In genomic region chr11:120688166-120688565, GRCh38 we compare ENCODE assay signal across 18 cellular contexts.
"Had no signal": no experiment of that assay in that cellular context is flagged by ENCODE, and none has a peak within 500 bp of the region (broad histone marks: within the 10 kb centered on the region; RNA-seq: fewer than 3 reads in every experiment).

No MANE protein-coding gene starts in this region.

- H3K27ac Mint-ChIP-seq: activated CD4-positive, alpha-beta T cell treated with anti-CD3 and anti-CD28 coated beads, Interleukin-2, amount 10 ng/mL, durations not matched to agents 7 days and 5 days; stimulated activated memory B cell treated with anti-CD40 and anti-IgM and Interleukin-4, amounts not matched to agents 10 μg/mL and 1 μg/mL and 100 μg/mL, for 72 hours; type B pancreatic cell had no signal

- H3K27me3 ChIP-seq: ascending aorta, gastrocnemius medialis, pancreas, testis had no signal

- H3K9me3 Mint-ChIP-seq: activated CD4-positive, alpha-beta T cell treated with anti-CD3 and anti-CD28 coated beads, Interleukin-2, amount 10 ng/mL, durations not matched to agents 7 days and 5 days; activated T-cell treated with anti-CD3 and anti-CD28 coated beads, Interleukin-2, amount 50 U/mL, for 4 hours; central memory CD8-positive, alpha-beta T cell; stimulated activated memory B cell treated with anti-CD40 and anti-IgM and Interleukin-4, amounts not matched to agents 10 μg/mL and 1 μg/mL and 100 μg/mL, for 72 hours; type B pancreatic cell had no signal

- H3K4me1 ChIP-seq: ascending aorta, gastrocnemius medialis, heart left ventricle, pancreas, testis had no signal

- H3K4me3 ChIP-seq: ascending aorta, coronary artery, gastrocnemius medialis, heart left ventricle, pancreas, testis had no signal

- H3K4me3 Mint-ChIP-seq: activated CD4-positive, alpha-beta T cell treated with anti-CD3 and anti-CD28 coated beads, Interleukin-2, amount 10 ng/mL, durations not matched to agents 7 days and 5 days; activated T-cell treated with anti-CD3 and anti-CD28 coated beads, Interleukin-2, amount 50 U/mL, for 4 hours; central memory CD8-positive, alpha-beta T cell; stimulated activated memory B cell treated with anti-CD40 and anti-IgM and Interleukin-4, amounts not matched to agents 10 μg/mL and 1 μg/mL and 100 μg/mL, for 72 hours; type B pancreatic cell had no signal

- DNase-seq: activated CD4-positive, alpha-beta T cell treated with anti-CD3 and anti-CD28 coated beads, Interleukin-2, amount 10 ng/mL, durations not matched to agents 7 days and 5 days; activated CD8-positive, alpha-beta memory T cell treated with anti-CD3 and anti-CD28 coated beads, Interleukin-2, amount 50 U/mL, for 4 hours; activated naive CD4-positive, alpha-beta T cell treated with anti-CD3 and anti-CD28 coated beads, Interleukin-2, amount 50 U/mL, for 16 hours; activated T-cell treated with anti-CD3 and anti-CD28 coated beads, Interleukin-2, amount 50 U/mL, for 4 hours; erythroblast; gastrocnemius medialis; heart left ventricle; left ventricle myocardium superior; pancreas; stimulated activated CD4-positive, alpha-beta T cell treated with anti-CD3 and anti-CD28 coated beads, Interleukin-4, amount 100 ng/mL, for 4 hours; testis had no signal

- ATAC-seq: activated CD4-positive, CD25-positive, alpha-beta regulatory T cell treated with anti-CD3 and anti-CD28 coated beads, Interleukin-2, amount 50 U/mL, for 24 hours; activated T-cell treated with anti-CD3 and anti-CD28 coated beads, Interleukin-2, amount 50 U/mL, for 4 hours; gastrocnemius medialis; heart left ventricle; left ventricle myocardium superior; pancreas; sciatic nerve; stimulated activated memory B cell treated with anti-CD40 and anti-IgM and Interleukin-4, amounts not matched to agents 10 μg/mL and 1 μg/mL and 100 μg/mL, for 72 hours had no signal

- H3K27ac ChIP-seq: ascending aorta, coronary artery, gastrocnemius medialis, heart left ventricle, pancreas, testis had no signal

- H3K9me3 ChIP-seq: ascending aorta, gastrocnemius medialis, heart left ventricle, pancreas, testis had no signal

- H3K36me3 ChIP-seq: ascending aorta, gastrocnemius medialis, heart left ventricle, pancreas had no signal

- H3K36me3 Mint-ChIP-seq: stimulated activated memory B cell treated with anti-CD40 and anti-IgM and Interleukin-4, amounts not matched to agents 10 μg/mL and 1 μg/mL and 100 μg/mL, for 72 hours; type B pancreatic cell had no signal

- H3K4me1 Mint-ChIP-seq: activated CD4-positive, alpha-beta T cell treated with anti-CD3 and anti-CD28 coated beads, Interleukin-2, amount 10 ng/mL, durations not matched to agents 7 days and 5 days; stimulated activated memory B cell treated with anti-CD40 and anti-IgM and Interleukin-4, amounts not matched to agents 10 μg/mL and 1 μg/mL and 100 μg/mL, for 72 hours had no signal
